In the genomic region with DNA sequence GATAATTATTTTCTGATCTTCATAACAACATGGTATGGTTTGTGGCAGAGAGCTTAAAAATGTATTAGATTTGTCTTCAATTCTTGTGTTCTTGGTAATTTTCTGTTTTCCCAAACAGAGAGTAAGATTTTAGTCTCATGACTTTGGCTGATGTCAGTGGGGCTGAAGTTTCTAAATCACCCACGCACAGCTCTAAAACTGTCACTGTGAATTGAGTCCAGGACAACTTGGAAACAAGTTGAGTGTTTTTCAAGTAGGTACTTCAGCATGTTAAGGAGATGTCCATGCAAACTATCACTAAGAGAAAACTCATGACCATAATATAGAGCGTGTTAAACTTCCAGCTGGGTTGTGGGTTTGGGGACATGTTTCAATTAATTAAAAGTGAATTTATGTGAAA, we compare ENCODE assay signal across 1 cellular context.
TF ChIP-seq lines count a peak whose summit lies in the region.

No MANE protein-coding gene starts in this region.

TF ChIP-seq in GM12878, 131 proteins besides CTCF, POLR2A, EP300 and RAD21 (continued from another document):
- TF ChIP-seq, protein P1, sequence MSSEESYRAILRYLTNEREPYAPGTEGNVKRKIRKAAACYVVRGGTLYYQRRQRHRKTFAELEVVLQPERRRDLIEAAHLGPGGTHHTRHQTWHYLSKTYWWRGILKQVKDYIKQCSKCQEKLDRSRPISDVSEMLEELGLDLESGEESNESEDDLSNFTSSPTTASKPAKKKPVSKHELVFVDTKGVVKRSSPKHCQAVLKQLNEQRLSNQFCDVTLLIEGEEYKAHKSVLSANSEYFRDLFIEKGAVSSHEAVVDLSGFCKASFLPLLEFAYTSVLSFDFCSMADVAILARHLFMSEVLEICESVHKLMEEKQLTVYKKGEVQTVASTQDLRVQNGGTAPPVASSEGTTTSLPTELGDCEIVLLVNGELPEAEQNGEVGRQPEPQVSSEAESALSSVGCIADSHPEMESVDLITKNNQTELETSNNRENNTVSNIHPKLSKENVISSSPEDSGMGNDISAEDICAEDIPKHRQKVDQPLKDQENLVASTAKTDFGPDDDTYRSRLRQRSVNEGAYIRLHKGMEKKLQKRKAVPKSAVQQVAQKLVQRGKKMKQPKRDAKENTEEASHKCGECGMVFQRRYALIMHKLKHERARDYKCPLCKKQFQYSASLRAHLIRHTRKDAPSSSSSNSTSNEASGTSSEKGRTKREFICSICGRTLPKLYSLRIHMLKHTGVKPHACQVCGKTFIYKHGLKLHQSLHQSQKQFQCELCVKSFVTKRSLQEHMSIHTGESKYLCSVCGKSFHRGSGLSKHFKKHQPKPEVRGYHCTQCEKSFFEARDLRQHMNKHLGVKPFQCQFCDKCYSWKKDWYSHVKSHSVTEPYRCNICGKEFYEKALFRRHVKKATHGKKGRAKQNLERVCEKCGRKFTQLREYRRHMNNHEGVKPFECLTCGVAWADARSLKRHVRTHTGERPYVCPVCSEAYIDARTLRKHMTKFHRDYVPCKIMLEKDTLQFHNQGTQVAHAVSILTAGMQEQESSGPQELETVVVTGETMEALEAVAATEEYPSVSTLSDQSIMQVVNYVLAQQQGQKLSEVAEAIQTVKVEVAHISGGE (CRISPR knock-in tag; IDR thresholded peaks at IDR 0.05): no peak
- 0 out of 2 replicates have a peak, but pooled peaks have one; percentile 25 for TF ChIP-seq IRF4 (IDR thresholded peaks at IDR 0.05; ENCODE audit: low read depth, low read length)
- no peak for TF ChIP-seq TCF7 (IDR thresholded peaks at IDR 0.05; ENCODE audit: borderline replicate concordance)
